ENCODE assay signal across 29 cellular contexts in genomic region chr1:59979551-59980070, GRCh38. TPM values are rescaled to one million over a fixed set of nuclear protein-coding genes. Genes with fewer than 3 reads are reported as not detected.
"Had no signal": no experiment of that assay in that cellular context is flagged by ENCODE, and none has a peak within 500 bp of the region (broad histone marks: within the 10 kb centered on the region; RNA-seq: fewer than 3 reads in every experiment).

No MANE protein-coding gene starts in this region.

- H3K27ac Mint-ChIP-seq: endodermal cell; mesothelial cell of epicardium; naive B cell; natural killer cell treated with Interleukin-12 subunit alpha and Interleukin-12 subunit beta and Interleukin-15 and Interleukin-18, amount 100 ng/mL, for 72 hours; neural progenitor cell; progenitor cell of endocrine pancreas; stimulated activated effector memory CD8-positive, alpha-beta T cell treated with anti-CD3 and anti-CD28 coated beads, Interleukin-12 subunit alpha, Interleukin-12 subunit beta, amount 100 ng/mL, for 72 hours had no signal

- DNase-seq: dorsolateral prefrontal cortex; effector CD8-positive, alpha-beta T cell; endodermal cell; foreskin keratinocyte; heart left ventricle; hippocampal formation; left cardiac atrium; left lung; mesenchymal stem cell; mucosa of descending colon; naive B cell; sigmoid colon; stimulated activated CD4-positive, alpha-beta T cell treated with anti-CD3 and anti-CD28 coated beads, Interleukin-2, amount 100 ng/mL, for 24 hours; stimulated activated CD4-positive, alpha-beta T cell treated with anti-CD3 and anti-CD28 coated beads, Interleukin-4, amount 100 ng/mL, for 24 hours; stimulated activated naive CD8-positive, alpha-beta T cell treated with anti-CD3 and anti-CD28 coated beads, Interleukin-15, Interleukin-2, amounts not matched to agents 100 U/mL and 50 U/mL, for 24 hours; substantia nigra; upper lobe of left lung had no signal

- H3K4me3 ChIP-seq: dorsolateral prefrontal cortex, gastroesophageal sphincter, heart left ventricle, left lung, mucosa of descending colon, neural progenitor cell, sigmoid colon, thoracic aorta, tibial nerve, upper lobe of left lung had no signal

- H3K4me1 ChIP-seq: foreskin keratinocyte, gastroesophageal sphincter, parathyroid adenoma had no signal

- ATAC-seq: esophagus mucosa; foreskin keratinocyte; gastroesophageal sphincter; left cardiac atrium; left lung; mucosa of descending colon; natural killer cell treated with Interleukin-12 subunit alpha and Interleukin-12 subunit beta and Interleukin-15 and Interleukin-18, amount 100 ng/mL, for 72 hours; stimulated activated effector memory CD8-positive, alpha-beta T cell treated with anti-CD3 and anti-CD28 coated beads, Interleukin-12 subunit alpha, Interleukin-12 subunit beta, amount 100 ng/mL, for 72 hours; stimulated activated naive CD8-positive, alpha-beta T cell treated with anti-CD3 and anti-CD28 coated beads, Interleukin-15, Interleukin-2, amounts not matched to agents 100 U/mL and 50 U/mL, for 24 hours had no signal

- H3K9me3 ChIP-seq: gastroesophageal sphincter, heart left ventricle, left lung, mucosa of descending colon, sigmoid colon, thoracic aorta, tibial nerve, upper lobe of left lung had no signal

- H3K27me3 ChIP-seq: gastroesophageal sphincter, left lung, sigmoid colon, tibial nerve, upper lobe of left lung had no signal

- H3K36me3 Mint-ChIP-seq: mesothelial cell of epicardium; naive B cell; natural killer cell treated with Interleukin-12 subunit alpha and Interleukin-12 subunit beta and Interleukin-15 and Interleukin-18, amount 100 ng/mL, for 72 hours; neural progenitor cell; stimulated activated effector memory CD8-positive, alpha-beta T cell treated with anti-CD3 and anti-CD28 coated beads, Interleukin-12 subunit alpha, Interleukin-12 subunit beta, amount 100 ng/mL, for 72 hours had no signal

- H3K27ac ChIP-seq: dorsolateral prefrontal cortex, epithelial cell of prostate, foreskin keratinocyte, gastroesophageal sphincter, heart left ventricle, left lung, neural progenitor cell, parathyroid adenoma, sigmoid colon, thoracic aorta, tibial nerve, upper lobe of left lung had no signal

- H3K4me3 Mint-ChIP-seq: endodermal cell; mesothelial cell of epicardium; naive B cell; natural killer cell treated with Interleukin-12 subunit alpha and Interleukin-12 subunit beta and Interleukin-15 and Interleukin-18, amount 100 ng/mL, for 72 hours; neural progenitor cell; stimulated activated effector memory CD8-positive, alpha-beta T cell treated with anti-CD3 and anti-CD28 coated beads, Interleukin-12 subunit alpha, Interleukin-12 subunit beta, amount 100 ng/mL, for 72 hours had no signal

- H3K36me3 ChIP-seq: gastroesophageal sphincter, heart left ventricle, left lung, neural progenitor cell, sigmoid colon, thoracic aorta, tibial nerve, upper lobe of left lung had no signal

- H3K4me1 Mint-ChIP-seq: endodermal cell; naive B cell; stimulated activated effector memory CD8-positive, alpha-beta T cell treated with anti-CD3 and anti-CD28 coated beads, Interleukin-12 subunit alpha, Interleukin-12 subunit beta, amount 100 ng/mL, for 72 hours had no signal

- H3K9me3 Mint-ChIP-seq: endodermal cell; mesothelial cell of epicardium; natural killer cell treated with Interleukin-12 subunit alpha and Interleukin-12 subunit beta and Interleukin-15 and Interleukin-18, amount 100 ng/mL, for 72 hours; neural progenitor cell; stimulated activated effector memory CD8-positive, alpha-beta T cell treated with anti-CD3 and anti-CD28 coated beads, Interleukin-12 subunit alpha, Interleukin-12 subunit beta, amount 100 ng/mL, for 72 hours had no signal

RNA-seq across cellular contexts. Expression of gene CYP2J2, which starts 53.0 kb away (rescaled TPM):
- total RNA-seq: natural killer cell treated with Interleukin-12 subunit alpha and Interleukin-12 subunit beta and Interleukin-15 and Interleukin-18, amount 100 ng/mL, for 72 hours; osteoblast; thoracic aorta had no signal
